ENCODE assay signal across 6 cellular contexts in the genomic region with DNA sequence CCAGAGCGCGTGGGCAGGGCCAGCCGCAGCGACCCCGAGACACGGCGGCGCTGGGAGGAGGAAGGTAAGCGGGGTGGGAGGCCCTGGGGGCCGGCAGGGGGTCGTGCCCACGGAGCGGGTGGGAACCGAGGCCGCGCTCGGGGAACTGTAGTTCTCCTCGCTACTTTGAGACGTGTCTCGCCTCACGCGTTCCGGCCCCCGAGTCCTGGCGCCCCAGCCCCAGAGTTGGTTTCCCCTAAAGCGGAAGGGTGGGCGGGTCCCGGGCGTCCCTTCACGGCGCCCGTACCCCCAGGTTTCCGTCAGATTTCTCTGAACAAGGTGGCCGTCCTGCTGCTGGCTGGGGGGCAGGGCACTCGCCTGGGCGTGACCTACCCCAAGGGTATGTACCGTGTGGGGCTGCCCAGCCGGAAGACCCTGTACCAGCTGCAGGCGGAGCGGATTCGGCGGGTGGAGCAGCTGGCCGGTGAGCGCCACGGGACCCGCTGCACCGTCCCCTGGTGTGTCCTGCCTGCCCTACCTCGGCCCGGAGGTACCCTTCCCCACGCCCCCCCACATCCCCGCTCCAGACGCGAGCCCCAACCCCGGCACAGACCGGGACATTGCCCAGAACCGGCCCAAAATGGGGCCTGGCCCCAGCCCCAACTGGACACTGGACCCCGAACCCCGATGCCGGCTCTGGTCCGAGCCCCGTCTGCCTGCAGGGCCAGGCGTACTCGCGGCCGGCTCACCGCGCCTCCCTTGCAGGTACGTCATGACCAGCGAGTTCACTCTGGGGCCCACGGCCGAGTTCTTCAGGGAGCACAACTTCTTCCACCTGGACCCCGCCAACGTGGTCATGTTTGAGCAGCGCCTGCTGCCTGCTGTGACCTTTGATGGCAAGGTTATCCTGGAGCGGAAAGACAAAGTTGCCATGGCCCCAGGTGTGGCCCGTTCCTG.
DNase-seq lines count a peak whose midpoint lies in the region; ATAC-seq and TF ChIP-seq lines count a peak whose summit lies in the region.

No MANE protein-coding gene starts in this region.

- peak overlapping the region; percentile 42 for H3K4me3 ChIP-seq in iPS-11a (ENCODE audit: low read depth, low read length)
- H3K4me3 ChIP-seq in tibial artery: peak overlapping the region; percentile 54 to 65

- H3K36me3 ChIP-seq in tibial artery: peaks cover 0 to 41% (median 28%) of the 10 kb centered on the region in 3 donors

- intact Hi-C loops in tibial artery (cut with DNase I; ENCODE audit: low total_unique reads): loop anchor here (5.0 kb wide), 1 partner anchor 36 kb away; no protein-coding TSS in a partner anchor

- DNase-seq in NCI-H748 (lab: John Stamatoyannopoulos, UW; ENCODE audit: unreplicated experiment) (peak; percentile 52), NCI-H748 treated with DMSO at 0.1 percent for 48 hours (lab: John Stamatoyannopoulos, UW) (no peak), tibial artery (no peak)
- DNase-seq in activated CD4-positive, alpha-beta T cell treated with anti-CD3 and anti-CD28 coated beads, Interleukin-2, amount 50 U/mL, for 1 hour: peak; percentile 22

- no peak for TF ChIP-seq CTCF in tibial artery (IDR thresholded peaks at IDR 0.05)

- peaks cover 0 to 33% of the 10 kb centered on the region in 2 donors for H3K27me3 ChIP-seq in tibial artery

- H3K27ac ChIP-seq in tibial artery: peak overlapping the region; percentile 52 to 54

- ATAC-seq in HG03469 (IDR thresholded peaks at IDR 0.05; ENCODE audit: unreplicated experiment): no peak

- no peaks in the 10 kb centered on the region for H3K9me3 ChIP-seq in tibial artery

- peaks cover 4 to 30% (median 22%) of the 10 kb centered on the region in 4 donors for H3K4me1 ChIP-seq in tibial artery

Comparison
In these comparisons a context has a peak if more than half of its experiments do, and no peak if none do; other contexts are left out.
1. DNase-seq: peak in NCI-H748 (single experiment) and activated CD4-positive, alpha-beta T cell treated with anti-CD3 and anti-CD28 coated beads, Interleukin-2, amount 50 U/mL, for 1 hour (single experiment); none in NCI-H748 treated with DMSO at 0.1 percent for 48 hours (single experiment) and tibial artery (0 of 2).